In genomic region chr17:7992516-7992915, GRCh38 we compare ENCODE assay signal across 22 cellular contexts. TPM values are rescaled to one million over a fixed set of nuclear protein-coding genes. Genes with fewer than 3 reads are reported as not detected.
A peak's percentile ranks its signal among the peaks of the same experiment; 100 is the strongest.
DNase-seq lines count a peak whose midpoint lies in the region; ATAC-seq and TF ChIP-seq lines count a peak whose summit lies in the region.
"Had no signal": no experiment of that assay in that cellular context is flagged by ENCODE, and none has a peak within 500 bp of the region (broad histone marks: within the 10 kb centered on the region; RNA-seq: fewer than 3 reads in every experiment).

No MANE protein-coding gene starts in this region.

- H3K4me1 Mint-ChIP-seq in activated naive CD8-positive, alpha-beta T cell treated with anti-CD3 and anti-CD28 coated beads, Interleukin-2, amount 10 ng/mL, durations not matched to agents 7 days and 5 days: peaks cover 17% of the 10 kb centered on the region
- H3K4me1 Mint-ChIP-seq in activated naive CD8-positive, alpha-beta T cell treated with anti-CD3 and anti-CD28 coated beads, Interleukin-2, amount 50 U/mL, for 24 hours: peaks cover 20% of the 10 kb centered on the region
- H3K4me1 Mint-ChIP-seq in activated T-helper 1 cell treated with anti-CD3 and anti-CD28 coated beads, Interleukin-12 subunit alpha, Interleukin-12 subunit beta, Interleukin-2, Interleukin-4 antibody, amounts not matched to agents 30 ng/mL and 10 ng/mL and 1 ng/mL, durations not matched to agents 14 hours and 24 hours and 36 hours (ENCODE audit: low read depth): peaks cover 21% of the 10 kb centered on the region

- TF ChIP-seq CTCF in gastroesophageal sphincter (IDR thresholded peaks at IDR 0.05): no peak
- no peak for TF ChIP-seq CTCF in ovary (IDR thresholded peaks at IDR 0.05)

- H3K4me3 ChIP-seq in gastroesophageal sphincter (no peak overlapping the region), ovary (no peak overlapping the region)
- H3K4me3 ChIP-seq: A549, adrenal gland, colonic mucosa, left ventricle myocardium inferior, tibial nerve had no signal

- no peak for DNase-seq in activated naive CD8-positive, alpha-beta T cell treated with anti-CD3 and anti-CD28 coated beads, Interleukin-2, amount 10 ng/mL, durations not matched to agents 7 days and 5 days
- no peak for DNase-seq in activated naive CD8-positive, alpha-beta T cell treated with anti-CD3 and anti-CD28 coated beads, Interleukin-2, amount 50 U/mL, for 24 hours
- DNase-seq in activated T-helper 1 cell treated with anti-CD3 and anti-CD28 coated beads, Interleukin-12 subunit alpha, Interleukin-12 subunit beta, Interleukin-2, Interleukin-4 antibody, amounts not matched to agents 30 ng/mL and 10 ng/mL and 1 ng/mL, durations not matched to agents 14 hours and 24 hours and 36 hours (ENCODE audit: low spot score): no peak
- DNase-seq in islet precursor cell: peak; percentile 89
- no peak for DNase-seq in ovary
- DNase-seq in GM03348 (ENCODE audit: low spot score): no peak
- DNase-seq: activated T-cell treated with anti-CD3 and anti-CD28 coated beads, Interleukin-2, amount 50 U/mL, for 1 hour; colonic mucosa; Kasumi-1; left ventricle myocardium inferior; naive B cell; NCI-H2029 treated with DMSO at 0.1 percent for 48 hours; NCI-H69; Right ventricle myocardium superior; T1000 had no signal

- H3K4me1 ChIP-seq in gastroesophageal sphincter (peaks cover 0 to 20% (median 0%) of the 10 kb centered on the region in 3 donors), ovary (ENCODE audit: insufficient read depth) (no peaks in the 10 kb centered on the region)
- H3K4me1 ChIP-seq: A549, colonic mucosa had no signal

- H3K36me3 ChIP-seq in gastroesophageal sphincter: no peaks in the 10 kb centered on the region
- no peaks in the 10 kb centered on the region for H3K36me3 ChIP-seq in ovary
- H3K36me3 ChIP-seq: adrenal gland, colonic mucosa, left ventricle myocardium inferior, tibial nerve had no signal

- no peak for TF ChIP-seq EP300 in gastroesophageal sphincter (IDR thresholded peaks at IDR 0.05)
- no peak for TF ChIP-seq EP300 in ovary (IDR thresholded peaks at IDR 0.05)

- POLR2A ChIA-PET in activated naive CD8-positive, alpha-beta T cell treated with anti-CD3 and anti-CD28 coated beads, Interleukin-2, amount 10 ng/mL, durations not matched to agents 7 days and 5 days (lab: Charles Lee): interaction anchor here (0.9 kb wide), 1 partner anchor 77 kb away, joined by 3 read pairs; no protein-coding TSS in a partner anchor

- intact Hi-C loops in activated T-helper 1 cell treated with anti-CD3 and anti-CD28 coated beads, Interleukin-12 subunit alpha, Interleukin-12 subunit beta, Interleukin-2, Interleukin-4 antibody, amounts not matched to agents 30 ng/mL and 10 ng/mL and 1 ng/mL, durations not matched to agents 14 hours and 24 hours and 36 hours (cut with micrococcal nuclease): no loop called here
- intact Hi-C loops in ovary (cut with DNase I): loop anchor here in 3 of 4 donors (5.0 kb wide), 2 partner anchors 65 to 170 kb away; no protein-coding TSS in a partner anchor

- no peak for ATAC-seq in activated naive CD8-positive, alpha-beta T cell treated with anti-CD3 and anti-CD28 coated beads, Interleukin-2, amount 10 ng/mL, durations not matched to agents 7 days and 5 days (ENCODE audit: low read depth)
- no peak for ATAC-seq in activated naive CD8-positive, alpha-beta T cell treated with anti-CD3 and anti-CD28 coated beads, Interleukin-2, amount 50 U/mL, for 24 hours
- ATAC-seq in GM18861 (IDR thresholded peaks at IDR 0.05; ENCODE audit: unreplicated experiment): no peak
- ATAC-seq in gastroesophageal sphincter: no peak
- ATAC-seq: A549 had no signal

- no peaks in the 10 kb centered on the region for H3K36me3 Mint-ChIP-seq in activated naive CD8-positive, alpha-beta T cell treated with anti-CD3 and anti-CD28 coated beads, Interleukin-2, amount 10 ng/mL, durations not matched to agents 7 days and 5 days
- H3K36me3 Mint-ChIP-seq in activated naive CD8-positive, alpha-beta T cell treated with anti-CD3 and anti-CD28 coated beads, Interleukin-2, amount 50 U/mL, for 24 hours (ENCODE audit: low read depth): no peaks in the 10 kb centered on the region
- H3K36me3 Mint-ChIP-seq in activated T-helper 1 cell treated with anti-CD3 and anti-CD28 coated beads, Interleukin-12 subunit alpha, Interleukin-12 subunit beta, Interleukin-2, Interleukin-4 antibody, amounts not matched to agents 30 ng/mL and 10 ng/mL and 1 ng/mL, durations not matched to agents 14 hours and 24 hours and 36 hours (ENCODE audit: low read depth): no peaks in the 10 kb centered on the region
- H3K36me3 Mint-ChIP-seq: naive B cell had no signal

- H3K9me3 ChIP-seq in gastroesophageal sphincter (no peaks in the 10 kb centered on the region), ovary (no peaks in the 10 kb centered on the region)
- H3K9me3 ChIP-seq: A549, adrenal gland, colonic mucosa, left ventricle myocardium inferior, tibial nerve had no signal

- peak overlapping the region; percentile 20 for H3K4me3 Mint-ChIP-seq in activated naive CD8-positive, alpha-beta T cell treated with anti-CD3 and anti-CD28 coated beads, Interleukin-2, amount 10 ng/mL, durations not matched to agents 7 days and 5 days
- H3K4me3 Mint-ChIP-seq in activated naive CD8-positive, alpha-beta T cell treated with anti-CD3 and anti-CD28 coated beads, Interleukin-2, amount 50 U/mL, for 24 hours: no peak overlapping the region
- H3K4me3 Mint-ChIP-seq in activated T-helper 1 cell treated with anti-CD3 and anti-CD28 coated beads, Interleukin-12 subunit alpha, Interleukin-12 subunit beta, Interleukin-2, Interleukin-4 antibody, amounts not matched to agents 30 ng/mL and 10 ng/mL and 1 ng/mL, durations not matched to agents 14 hours and 24 hours and 36 hours: peak overlapping the region; percentile 7
- H3K4me3 Mint-ChIP-seq: activated CD4-positive, alpha-beta T cell treated with anti-CD3 and anti-CD28 coated beads, Interleukin-2, amount 10 ng/mL, durations not matched to agents 24 days and 14 days had no signal

- no peaks in the 10 kb centered on the region for H3K9me3 Mint-ChIP-seq in activated naive CD8-positive, alpha-beta T cell treated with anti-CD3 and anti-CD28 coated beads, Interleukin-2, amount 10 ng/mL, durations not matched to agents 7 days and 5 days
- H3K9me3 Mint-ChIP-seq in activated naive CD8-positive, alpha-beta T cell treated with anti-CD3 and anti-CD28 coated beads, Interleukin-2, amount 50 U/mL, for 24 hours: no peaks in the 10 kb centered on the region
- H3K9me3 Mint-ChIP-seq in activated T-helper 1 cell treated with anti-CD3 and anti-CD28 coated beads, Interleukin-12 subunit alpha, Interleukin-12 subunit beta, Interleukin-2, Interleukin-4 antibody, amounts not matched to agents 30 ng/mL and 10 ng/mL and 1 ng/mL, durations not matched to agents 14 hours and 24 hours and 36 hours: no peaks in the 10 kb centered on the region
- H3K9me3 Mint-ChIP-seq: activated CD4-positive, alpha-beta T cell treated with anti-CD3 and anti-CD28 coated beads, Interleukin-2, amount 10 ng/mL, durations not matched to agents 24 days and 14 days; naive B cell had no signal

- H3K27ac ChIP-seq in gastroesophageal sphincter: no peak overlapping the region
- H3K27ac ChIP-seq in ovary: no peak overlapping the region
- H3K27ac ChIP-seq: A549, adrenal gland, colonic mucosa, left ventricle myocardium inferior, tibial nerve had no signal

- H3K27ac Mint-ChIP-seq in activated naive CD8-positive, alpha-beta T cell treated with anti-CD3 and anti-CD28 coated beads, Interleukin-2, amount 10 ng/mL, durations not matched to agents 7 days and 5 days: no peak overlapping the region
- no peak overlapping the region for H3K27ac Mint-ChIP-seq in activated naive CD8-positive, alpha-beta T cell treated with anti-CD3 and anti-CD28 coated beads, Interleukin-2, amount 50 U/mL, for 24 hours
- H3K27ac Mint-ChIP-seq in activated T-helper 1 cell treated with anti-CD3 and anti-CD28 coated beads, Interleukin-12 subunit alpha, Interleukin-12 subunit beta, Interleukin-2, Interleukin-4 antibody, amounts not matched to agents 30 ng/mL and 10 ng/mL and 1 ng/mL, durations not matched to agents 14 hours and 24 hours and 36 hours: no peak overlapping the region

- 100% methylated on average over 1 of the region's 2 CpGs; no CpG with 5 or more reads in 1 of the 2 donors for whole genome bisulfite sequencing in gastroesophageal sphincter (ENCODE audit: low coverage in 1 of 2), 2 donors
- 56 to 73% (median 63%) methylated on average over 2 of the region's 2 CpGs for WGBS in ovary, 3 donors

- TF ChIP-seq POLR2A in gastroesophageal sphincter (IDR thresholded peaks at IDR 0.05) (no peak), ovary (IDR thresholded peaks at IDR 0.05) (no peak)

- H3K27me3 Mint-ChIP-seq in activated naive CD8-positive, alpha-beta T cell treated with anti-CD3 and anti-CD28 coated beads, Interleukin-2, amount 10 ng/mL, durations not matched to agents 7 days and 5 days: peaks cover 24% of the 10 kb centered on the region
- H3K27me3 Mint-ChIP-seq in activated naive CD8-positive, alpha-beta T cell treated with anti-CD3 and anti-CD28 coated beads, Interleukin-2, amount 50 U/mL, for 24 hours: no peaks in the 10 kb centered on the region
- peaks cover 14% of the 10 kb centered on the region for H3K27me3 Mint-ChIP-seq in activated T-helper 1 cell treated with anti-CD3 and anti-CD28 coated beads, Interleukin-12 subunit alpha, Interleukin-12 subunit beta, Interleukin-2, Interleukin-4 antibody, amounts not matched to agents 30 ng/mL and 10 ng/mL and 1 ng/mL, durations not matched to agents 14 hours and 24 hours and 36 hours (ENCODE audit: insufficient read depth)

- H3K27me3 ChIP-seq in gastroesophageal sphincter (peaks cover 14% of the 10 kb centered on the region), ovary (no peaks in the 10 kb centered on the region)
- H3K27me3 ChIP-seq: colonic mucosa had no signal

RNA-seq across cellular contexts. Expression of gene GUCY2D, which starts 9.9 kb away (rescaled TPM):
- not detected for total RNA-seq in activated naive CD8-positive, alpha-beta T cell treated with anti-CD3 and anti-CD28 coated beads, Interleukin-2, amount 10 ng/mL, durations not matched to agents 7 days and 5 days
- total RNA-seq in activated T-helper 1 cell treated with anti-CD3 and anti-CD28 coated beads, Interleukin-12 subunit alpha, Interleukin-12 subunit beta, Interleukin-2, Interleukin-4 antibody, amounts not matched to agents 30 ng/mL and 10 ng/mL and 1 ng/mL, durations not matched to agents 14 hours and 24 hours and 36 hours: not detected in 2 replicates
- total RNA-seq in gastroesophageal sphincter (not detected), ovary (under 1 TPM in 2 of 7 donors, not detected in 5; 0.05 to 0.42 TPM)
- under 1 TPM in 1 of 2 donors, not detected in 1; 0.10 TPM for polyA plus RNA-seq in ovary
- total RNA-seq: activated CD4-positive, alpha-beta T cell treated with anti-CD3 and anti-CD28 coated beads, Interleukin-2, amount 10 ng/mL, durations not matched to agents 24 days and 14 days; adrenal gland; epithelial cell of proximal tubule; left ventricle myocardium inferior; Right ventricle myocardium superior had no signal
- polyA plus RNA-seq: adrenal gland had no signal

RNA-seq across cellular contexts. Expression of gene ALOX15B, which starts 46.3 kb away (rescaled TPM):
- not detected for total RNA-seq in activated naive CD8-positive, alpha-beta T cell treated with anti-CD3 and anti-CD28 coated beads, Interleukin-2, amount 10 ng/mL, durations not matched to agents 7 days and 5 days
- not detected in 2 replicates for total RNA-seq in activated T-helper 1 cell treated with anti-CD3 and anti-CD28 coated beads, Interleukin-12 subunit alpha, Interleukin-12 subunit beta, Interleukin-2, Interleukin-4 antibody, amounts not matched to agents 30 ng/mL and 10 ng/mL and 1 ng/mL, durations not matched to agents 14 hours and 24 hours and 36 hours
- total RNA-seq in gastroesophageal sphincter: 1 to 10 TPM in 3 of 4 donors, under 1 TPM in 1; 0.69 to 5.6 (median 2.8) TPM
- total RNA-seq in ovary: 10 to 100 TPM in 1 of 7 donors, 1 to 10 TPM in 1, under 1 TPM in 4, not detected in 1; 0.23 to 14.9 (median 0.78) TPM
- under 1 TPM; 0.25 to 0.88 TPM for polyA plus RNA-seq in ovary
- total RNA-seq: activated CD4-positive, alpha-beta T cell treated with anti-CD3 and anti-CD28 coated beads, Interleukin-2, amount 10 ng/mL, durations not matched to agents 24 days and 14 days; left ventricle myocardium inferior; Right ventricle myocardium superior had no signal
- polyA plus RNA-seq: A549 had no signal
